Comparison of ENCODE assay signal across 1 cellular context in the genomic region with DNA sequence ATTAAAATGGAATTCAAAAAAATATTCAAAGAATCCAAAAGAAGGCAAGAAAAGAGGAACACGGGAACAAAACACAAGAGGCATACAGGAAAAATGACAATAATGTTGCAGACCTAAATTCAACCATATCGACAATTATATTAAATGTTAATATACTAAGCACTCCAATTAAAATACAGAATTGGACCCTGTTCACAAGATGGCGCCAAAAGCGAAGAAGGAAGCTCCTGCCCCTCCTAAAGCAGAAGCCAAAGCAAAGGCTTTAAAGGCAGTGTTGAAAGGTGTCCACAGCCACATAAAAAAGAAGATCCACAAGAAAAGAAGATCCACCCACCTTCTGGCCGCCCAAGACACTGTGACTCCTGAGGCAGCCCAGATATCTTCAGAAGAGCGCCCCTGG.
TF ChIP-seq lines count a peak whose summit lies in the region.

No MANE protein-coding gene starts in this region.

TF ChIP-seq in K562, 482 proteins besides CTCF, POLR2A, EP300 and RAD21:
- TF ChIP-seq, protein P1, sequence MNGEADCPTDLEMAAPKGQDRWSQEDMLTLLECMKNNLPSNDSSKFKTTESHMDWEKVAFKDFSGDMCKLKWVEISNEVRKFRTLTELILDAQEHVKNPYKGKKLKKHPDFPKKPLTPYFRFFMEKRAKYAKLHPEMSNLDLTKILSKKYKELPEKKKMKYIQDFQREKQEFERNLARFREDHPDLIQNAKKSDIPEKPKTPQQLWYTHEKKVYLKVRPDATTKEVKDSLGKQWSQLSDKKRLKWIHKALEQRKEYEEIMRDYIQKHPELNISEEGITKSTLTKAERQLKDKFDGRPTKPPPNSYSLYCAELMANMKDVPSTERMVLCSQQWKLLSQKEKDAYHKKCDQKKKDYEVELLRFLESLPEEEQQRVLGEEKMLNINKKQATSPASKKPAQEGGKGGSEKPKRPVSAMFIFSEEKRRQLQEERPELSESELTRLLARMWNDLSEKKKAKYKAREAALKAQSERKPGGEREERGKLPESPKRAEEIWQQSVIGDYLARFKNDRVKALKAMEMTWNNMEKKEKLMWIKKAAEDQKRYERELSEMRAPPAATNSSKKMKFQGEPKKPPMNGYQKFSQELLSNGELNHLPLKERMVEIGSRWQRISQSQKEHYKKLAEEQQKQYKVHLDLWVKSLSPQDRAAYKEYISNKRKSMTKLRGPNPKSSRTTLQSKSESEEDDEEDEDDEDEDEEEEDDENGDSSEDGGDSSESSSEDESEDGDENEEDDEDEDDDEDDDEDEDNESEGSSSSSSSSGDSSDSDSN (IDR thresholded peaks at IDR 0.05; ENCODE audit: borderline replicate concordance in 1 of 2, low read depth in 2 of 2, low read length in 2 of 2) = no peak
- TF ChIP-seq NFYB (IDR thresholded peaks at IDR 0.05; ENCODE audit: extremely low read depth, insufficient read length) = no peak
- TF ChIP-seq POLR2B (IDR thresholded peaks at IDR 0.05; ENCODE audit: low read depth, partially characterized antibody) = no peak
